ENCODE assay signal across 8 cellular contexts in the genomic region with DNA sequence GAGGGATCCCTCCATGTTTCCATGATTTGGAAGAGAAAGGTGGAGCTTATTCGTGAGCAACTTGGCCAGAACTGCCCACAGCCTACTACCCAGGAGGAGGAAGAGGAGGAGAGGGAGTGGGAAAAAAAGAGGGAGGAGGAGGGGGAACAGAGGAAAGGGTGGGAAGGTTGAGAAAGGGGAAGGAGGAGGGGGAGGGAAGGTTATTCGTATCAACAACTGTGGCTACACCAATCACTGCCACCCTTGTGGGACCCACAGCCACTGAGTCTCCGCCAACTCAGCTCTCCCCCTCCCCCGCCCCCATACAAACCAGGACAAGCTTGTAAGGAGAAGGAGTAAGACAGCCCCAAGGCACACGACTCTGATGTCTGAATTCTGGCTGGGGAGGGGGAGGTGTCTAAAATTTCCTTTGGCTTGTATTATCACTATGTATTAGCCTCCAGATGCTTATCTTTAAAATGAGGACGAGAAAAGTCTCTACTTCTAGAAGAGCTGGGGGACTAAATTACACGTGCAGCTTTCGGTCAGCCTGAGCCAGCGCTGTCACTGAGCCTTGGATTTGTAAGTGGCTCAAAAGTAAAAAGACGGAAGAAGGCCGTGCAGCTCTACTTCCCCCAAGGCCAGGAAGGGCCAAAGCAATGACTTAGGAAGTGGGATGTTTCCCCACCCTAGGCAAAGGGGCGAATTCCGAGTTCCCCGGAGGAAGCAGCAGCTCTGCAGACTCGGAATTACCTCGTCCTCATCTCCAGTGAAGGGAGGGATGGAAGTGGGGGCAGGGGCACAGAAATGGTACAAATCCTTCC. TPM values are rescaled to one million over a fixed set of nuclear protein-coding genes. Genes with fewer than 3 reads are reported as not detected.
DNase-seq lines count a peak whose midpoint lies in the region; ATAC-seq and TF ChIP-seq lines count a peak whose summit lies in the region.

No MANE protein-coding gene starts in this region.

- H2AFZ ChIP-seq in OCI-LY1 (ENCODE audit: low read length), result no peak overlapping the region

- H3K36me3 ChIP-seq in OCI-LY1 (ENCODE audit: insufficient read depth, low read length) (no peaks in the 10 kb centered on the region), brain microvascular endothelial cell (replicated peaks) (peaks cover 3% of the 10 kb centered on the region), stomach (peaks cover 0 to 7% (median 1%) of the 10 kb centered on the region in 4 donors)

- H3F3A ChIP-seq in OCI-LY1 (ENCODE audit: insufficient read depth, low read length), result no peaks in the 10 kb centered on the region

- ATAC-seq in GM18861 (IDR thresholded peaks at IDR 0.05; ENCODE audit: unreplicated experiment) (no peak), HG03521 (IDR thresholded peaks at IDR 0.05; ENCODE audit: unreplicated experiment) (no peak)

- H3K27me3 ChIP-seq in OCI-LY1 (ENCODE audit: insufficient read depth, low read length) (peaks cover 8% of the 10 kb centered on the region; the same call in 1 of the 2 replicates), brain microvascular endothelial cell (replicated peaks) (no peaks in the 10 kb centered on the region), layer of hippocampus (ENCODE audit: control insufficient read depth, insufficient read depth, low read length) (no peaks in the 10 kb centered on the region), stomach (peaks cover 0 to 4% (median 0%) of the 10 kb centered on the region in 3 donors)

- peak overlapping the region; percentile 86 for H3K9ac ChIP-seq in OCI-LY1 (ENCODE audit: low read length)

- no peak for TF ChIP-seq CTCF in OCI-LY1 (IDR thresholded peaks at IDR 0.05; ENCODE audit: low read length)
- TF ChIP-seq CTCF in brain microvascular endothelial cell (IDR thresholded peaks at IDR 0.05; ENCODE audit: low read depth, low read length, missing control alignments), result no peak
- TF ChIP-seq CTCF in stomach (IDR thresholded peaks at IDR 0.05), result no peak

- H3K4me1 ChIP-seq in OCI-LY1 (ENCODE audit: insufficient read depth, low read length, severe bottlenecking) (peaks cover 50% of the 10 kb centered on the region), stomach (peaks cover 54 to 62% (median 59%) of the 10 kb centered on the region in 4 donors)

- H3K9me3 ChIP-seq in OCI-LY1 (ENCODE audit: low read length) (no peaks in the 10 kb centered on the region), stomach (no peaks in the 10 kb centered on the region)

- peak overlapping the region; percentile 29 for H3K27ac ChIP-seq in OCI-LY1 (ENCODE audit: low read depth, low read length, poor library complexity, severe bottlenecking)
- peak overlapping the region; percentile 38 for H3K27ac ChIP-seq in brain microvascular endothelial cell
- H3K27ac ChIP-seq in layer of hippocampus (ENCODE audit: low read depth, low read length), result peak overlapping the region; percentile 75
- H3K27ac ChIP-seq in stomach, result peak overlapping the region; percentile 88 to 94 (median 90)

- H3K4me2 ChIP-seq in OCI-LY1 (ENCODE audit: low read length), result peak overlapping the region; percentile 91

- in situ Hi-C loops in brain microvascular endothelial cell (cut with HindIII; ENCODE audit: low pct_ligation_motif_present, low sequenced_read_pairs), result no loop called here

- no peak for TF ChIP-seq EP300 in stomach (IDR thresholded peaks at IDR 0.05)

- H3K9me2 ChIP-seq in OCI-LY1 (ENCODE audit: low read depth, low read length), result no peaks in the 10 kb centered on the region

- intact Hi-C loops in stomach (cut with DNase I; ENCODE audit: low total_unique reads), result loop anchor here (10.0 kb wide), 1 partner anchor 73 kb away; a partner anchor contains a TSS

- peaks cover 53% of the 10 kb centered on the region for H3K79me2 ChIP-seq in OCI-LY1 (ENCODE audit: insufficient read depth, low read length)

- H3K4me3 ChIP-seq in OCI-LY1 (ENCODE audit: low read depth, low read length, poor library complexity, severe bottlenecking) (peak overlapping the region; percentile 87), brain microvascular endothelial cell (ENCODE audit: low read depth, low read length) (peak overlapping the region; percentile 82), stomach (peak overlapping the region; percentile 89 to 99 (median 90))

- 1 to 4% (median 3%) methylated on average over 16 of the region's 16 CpGs for WGBS in stomach, 5 donors

- no peak for TF ChIP-seq POLR2A in stomach (IDR thresholded peaks at IDR 0.05)

- H4K20me1 ChIP-seq in OCI-LY1 (ENCODE audit: insufficient read depth, low read length), result 0 out of 2 replicates have a peak, but pooled peaks cover 3% of the 10 kb centered on the region

- DNase-seq in GF-D8 (lab: John Stamatoyannopoulos, UW) (peak; percentile 25), brain microvascular endothelial cell (no peak), stomach (no peak), HuH-7 (ENCODE audit: low spot score) (no peak)

RNA-seq across cellular contexts. Expression of a gene that starts 1.0 kb away (rescaled TPM):
- 100 to 1,000 TPM in 2 of 5 donors, 10 to 100 TPM in 3; 33.0 to 280 (median 68.3) TPM for total RNA-seq in stomach
- 100 to 1,000 TPM; 135 to 283 (median 195) TPM for polyA plus RNA-seq in stomach

Comparison
In these comparisons a context has a peak if more than half of its experiments do, and no peak if none do; other contexts are left out.
1. H3K27ac ChIP-seq: peak in every context shown above with its lines; median percentile 90 in stomach; 75 in layer of hippocampus; 38 in brain microvascular endothelial cell; 29 in OCI-LY1.